In genomic region chr4:132227349-132228165, GRCh38 we compare ENCODE assay signal across 1 cellular context.
TF ChIP-seq lines count a peak whose summit lies in the region.

No MANE protein-coding gene starts in this region.

TF ChIP-seq in IMR-90, 13 proteins besides CTCF, POLR2A, EP300 and RAD21 (continued from another document):
- TF ChIP-seq, protein P1, sequence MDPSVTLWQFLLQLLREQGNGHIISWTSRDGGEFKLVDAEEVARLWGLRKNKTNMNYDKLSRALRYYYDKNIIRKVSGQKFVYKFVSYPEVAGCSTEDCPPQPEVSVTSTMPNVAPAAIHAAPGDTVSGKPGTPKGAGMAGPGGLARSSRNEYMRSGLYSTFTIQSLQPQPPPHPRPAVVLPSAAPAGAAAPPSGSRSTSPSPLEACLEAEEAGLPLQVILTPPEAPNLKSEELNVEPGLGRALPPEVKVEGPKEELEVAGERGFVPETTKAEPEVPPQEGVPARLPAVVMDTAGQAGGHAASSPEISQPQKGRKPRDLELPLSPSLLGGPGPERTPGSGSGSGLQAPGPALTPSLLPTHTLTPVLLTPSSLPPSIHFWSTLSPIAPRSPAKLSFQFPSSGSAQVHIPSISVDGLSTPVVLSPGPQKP (IDR thresholded peaks at IDR 0.05; ENCODE audit: borderline replicate concordance, low read depth, low read length), result no peak
- TF ChIP-seq RFX5 (IDR thresholded peaks at IDR 0.05; ENCODE audit: low read depth, low read length) (no peak), CHD1 (IDR thresholded peaks at IDR 0.05; ENCODE audit: low read depth, low read length) (no peak), MAZ (IDR thresholded peaks at IDR 0.05; ENCODE audit: borderline replicate concordance, low read depth, low read length) (no peak), MAFK (IDR thresholded peaks at IDR 0.05; ENCODE audit: low read depth, low read length) (no peak)
